13 cellular contexts compared by ENCODE assay signal in genomic region chr10:24240001-24240751, GRCh38. TPM values are rescaled to one million over a fixed set of nuclear protein-coding genes. Genes with fewer than 3 reads are reported as not detected.
DNase-seq lines count a peak whose midpoint lies in the region; ATAC-seq and TF ChIP-seq lines count a peak whose summit lies in the region.
"Had no signal": no experiment of that assay in that cellular context is flagged by ENCODE, and none has a peak within 500 bp of the region (broad histone marks: within the 10 kb centered on the region; RNA-seq: fewer than 3 reads in every experiment).

No MANE protein-coding gene starts in this region.

- no peak for TF ChIP-seq POLR2A in breast epithelium (IDR thresholded peaks at IDR 0.05)
- no peak for TF ChIP-seq POLR2A in testis (IDR thresholded peaks at IDR 0.05)

- intact Hi-C loops in breast epithelium (cut with DNase I; ENCODE audit: low total_unique reads) (no loop called here), testis (cut with DNase I; ENCODE audit: low total_unique reads) (no loop called here), PC-3 (cut with micrococcal nuclease) (no loop called here)

- CTCF ChIA-PET in PC-3 (lab: Charles Lee) = no interaction called here

- no peaks in the 10 kb centered on the region for H3K36me3 ChIP-seq in HUES64 (ENCODE audit: insufficient read depth, low read length)
- H3K36me3 ChIP-seq in breast epithelium = no peaks in the 10 kb centered on the region
- H3K36me3 ChIP-seq in testis (ENCODE audit: low read depth, missing control alignments) = no peaks in the 10 kb centered on the region
- no peaks in the 10 kb centered on the region for H3K36me3 ChIP-seq in PC-3 (ENCODE audit: low read depth, low read length)
- H3K36me3 ChIP-seq: heart left ventricle had no signal

- DNase-seq in breast epithelium (ENCODE audit: low spot score in 2 of 2) (no peak), medulla oblongata (ENCODE audit: extremely low spot score) (peak; percentile 12), testis (no peak), GM03348 (ENCODE audit: low spot score) (no peak), PC-3 (no peak), G401 (ENCODE audit: low spot score) (no peak), NCI-H1105 treated with DMSO at 0.1 percent for 48 hours (lab: John Stamatoyannopoulos, UW) (no peak)
- DNase-seq: activated CD4-positive, alpha-beta T cell treated with anti-CD3 and anti-CD28 coated beads for 1 hour; heart left ventricle; NCI-H446 treated with DMSO at 0.1 percent for 48 hours; SHP77 had no signal

- H3K27ac ChIP-seq in HUES64 (ENCODE audit: low read depth, low read length) (no peak overlapping the region), breast epithelium (peak overlapping the region; percentile 85 to 91), testis (peak overlapping the region; percentile 21 to 32), PC-3 (ENCODE audit: low read length) (no peak overlapping the region)
- H3K27ac ChIP-seq: KMS-11 had no signal

- in situ Hi-C loops in G401 (cut with HindIII; ENCODE audit: low sequenced_read_pairs) = no loop called here

- H3K4me1 ChIP-seq in HUES64 (ENCODE audit: insufficient read depth, low read length) = peaks cover 31% of the 10 kb centered on the region
- peaks cover 0 to 16% of the 10 kb centered on the region in 2 donors for H3K4me1 ChIP-seq in breast epithelium
- H3K4me1 ChIP-seq in testis = peaks cover 24% of the 10 kb centered on the region
- peaks cover 21% of the 10 kb centered on the region for H3K4me1 ChIP-seq in PC-3 (ENCODE audit: insufficient read depth, low read length)

- H3K27me3 ChIP-seq in HUES64 (ENCODE audit: insufficient read depth, low read length) (no peaks in the 10 kb centered on the region), breast epithelium (no peaks in the 10 kb centered on the region), testis (no peaks in the 10 kb centered on the region), PC-3 (ENCODE audit: low read length) (no peaks in the 10 kb centered on the region)
- H3K27me3 ChIP-seq: heart left ventricle had no signal

- H3K9me3 ChIP-seq in HUES64 (ENCODE audit: insufficient read depth, low read depth, low read length) (no peaks in the 10 kb centered on the region), breast epithelium (no peaks in the 10 kb centered on the region), testis (no peaks in the 10 kb centered on the region), PC-3 (ENCODE audit: low read length) (no peaks in the 10 kb centered on the region)
- H3K9me3 ChIP-seq: heart left ventricle had no signal

- H3K9ac ChIP-seq in HUES64 (ENCODE audit: low read depth, low read length) (no peak overlapping the region; the same call in 1 of the 2 replicates), PC-3 (ENCODE audit: low read length) (no peak overlapping the region)
- H3K9ac ChIP-seq: KMS-11 had no signal

- TF ChIP-seq CTCF in breast epithelium (IDR thresholded peaks at IDR 0.05) = no peak
- no peak for TF ChIP-seq CTCF in testis (IDR thresholded peaks at IDR 0.05)
- no peak for TF ChIP-seq CTCF in PC-3 (conservative IDR thresholded peaks at IDR 0.05; ENCODE audit: low read depth, low read length)

- H3F3A ChIP-seq in PC-3 (ENCODE audit: low read length, unreplicated experiment) = no peaks in the 10 kb centered on the region

- H3K4me3 ChIP-seq in HUES64 (ENCODE audit: low read length) (peak overlapping the region; percentile 19; the same call in 1 of the 2 replicates), breast epithelium (peak overlapping the region in 2 of 3 donors; percentile 50 to 55), testis (no peak overlapping the region), PC-3 (ENCODE audit: low read length) (no peak overlapping the region)
- H3K4me3 ChIP-seq: heart left ventricle had no signal

- POLR2A ChIA-PET in PC-3 (lab: Charles Lee; ENCODE audit: unreplicated experiment) = no interaction called here

- 93% methylated on average over 8 of the region's 8 CpGs for WGBS in HUES64
- WGBS in testis, 2 donors = 66 to 71% methylated on average over 8 of the region's 8 CpGs

- H2AFZ ChIP-seq in PC-3 (ENCODE audit: low read length) = no peak overlapping the region

- no peaks in the 10 kb centered on the region for H3K9me2 ChIP-seq in PC-3 (replicated peaks; ENCODE audit: low read length)

- BruUV-seq in PC-3 (replicated peaks; lab: Mats Ljungman, UMichigan) = no TSS peak

- H3K79me2 ChIP-seq in PC-3 (ENCODE audit: low read length) = no peaks in the 10 kb centered on the region

- no peaks in the 10 kb centered on the region for H4K20me1 ChIP-seq in PC-3 (ENCODE audit: low read length)

- ATAC-seq in PC-3 = no peak
- ATAC-seq: heart left ventricle had no signal

- no peak overlapping the region; the same call in 1 of the 2 replicates for H3K4me2 ChIP-seq in PC-3 (ENCODE audit: low read length)
- H3K4me2 ChIP-seq: KMS-11 had no signal

RNA-seq across cellular contexts. Expression of gene KIAA1217, which starts 31.2 kb away (rescaled TPM):
- 8.7 TPM for polyA plus RNA-seq in HUES64 (2013, experiment 1 of 2)
- polyA plus RNA-seq in HUES64 (2013, experiment 2 of 2) = 10.1 TPM
- total RNA-seq in breast epithelium = 100 to 1,000 TPM in 1 of 3 donors, 10 to 100 TPM in 2; 19.7 to 154 (median 83.6) TPM
- 100 to 1,000 TPM; 134 to 197 TPM for total RNA-seq in testis
- polyA plus RNA-seq in testis (ENCODE audit: insufficient read depth, low read depth, low replicate concordance) = 40.0 TPM
- total RNA-seq in PC-3 (2014; rRNA removed) = 14.2 and 16.0 TPM in 2 replicates
- total RNA-seq in G401 (2014; rRNA removed; shearing (Covaris generic)) = 0.31 and 2.1 TPM in 2 replicates

Comparison
In these comparisons a context has a peak if more than half of its experiments do, and no peak if none do; other contexts are left out.
1. H3K27ac ChIP-seq: peak in breast epithelium (2 of 2) and testis (2 of 2); none in HUES64 (single experiment) and PC-3 (single experiment).
2. H3K4me3 ChIP-seq: peak in HUES64 (single experiment) and breast epithelium (2 of 3); none in testis (0 of 2) and PC-3 (single experiment).